ENCODE assay signal across 1 cellular context in genomic region chr1:110056284-110056680, GRCh38.
TF ChIP-seq lines count a peak whose summit lies in the region.

No MANE protein-coding gene starts in this region.

TF ChIP-seq in IMR-90, 13 proteins besides CTCF, POLR2A, EP300 and RAD21:
- TF ChIP-seq RFX5 (IDR thresholded peaks at IDR 0.05; ENCODE audit: low read depth, low read length) (no peak), SMC3 (IDR thresholded peaks at IDR 0.05; ENCODE audit: low read depth, low read length) (no peak), ELK1 (IDR thresholded peaks at IDR 0.05; ENCODE audit: borderline replicate concordance, low read depth, low read length) (no peak), MXI1 (IDR thresholded peaks at IDR 0.05; ENCODE audit: borderline replicate concordance, low read depth, low read length) (no peak), CHD1 (IDR thresholded peaks at IDR 0.05; ENCODE audit: low read depth, low read length) (no peak), RCOR1 (IDR thresholded peaks at IDR 0.05; ENCODE audit: insufficient replicate concordance, low read length) (no peak), USF2 (IDR thresholded peaks at IDR 0.05; ENCODE audit: low read depth, low read length) (no peak), FOS (IDR thresholded peaks at IDR 0.05; ENCODE audit: low read depth, low read length) (no peak), MAFK (IDR thresholded peaks at IDR 0.05; ENCODE audit: low read depth, low read length) (no peak), NFE2L2 (IDR thresholded peaks at IDR 0.05; ENCODE audit: low read depth, low read length) (no peak), BHLHE40 (IDR thresholded peaks at IDR 0.05; ENCODE audit: low read depth, low read length) (no peak), CEBPB (IDR thresholded peaks at IDR 0.05; ENCODE audit: low read depth, low read length) (no peak), MAZ (IDR thresholded peaks at IDR 0.05; ENCODE audit: borderline replicate concordance, low read depth, low read length) (no peak)
